In genomic region chr3:153396581-153396980, GRCh38 we compare ENCODE assay signal across 25 cellular contexts.
"Had no signal": no experiment of that assay in that cellular context is flagged by ENCODE, and none has a peak within 500 bp of the region (broad histone marks: within the 10 kb centered on the region; RNA-seq: fewer than 3 reads in every experiment).

No MANE protein-coding gene starts in this region.

- DNase-seq: activated CD4-positive, alpha-beta T cell treated with anti-CD3 and anti-CD28 coated beads for 1 hour; activated CD4-positive, alpha-beta T cell treated with anti-CD3 and anti-CD28 coated beads, Interleukin-2, amount 50 U/mL, for 1 hour; activated CD8-positive, alpha-beta memory T cell treated with anti-CD3 and anti-CD28 coated beads for 24 hours; activated CD8-positive, alpha-beta memory T cell treated with anti-CD3 and anti-CD28 coated beads, Interleukin-2, amount 50 U/mL, for 4 hours; activated naive CD4-positive, alpha-beta T cell treated with Interleukin-2 at 50 U/mL for 16 hours; activated naive CD8-positive, alpha-beta T cell treated with anti-CD3 and anti-CD28 coated beads for 36 hours; activated T-cell treated with anti-CD3 and anti-CD28 coated beads, Interleukin-2, amount 50 U/mL, for 48 hours; esophagus squamous epithelium; gastrocnemius medialis; hippocampal formation; kidney glomerular epithelial cell; left ventricle myocardium superior; mammary epithelial cell; midbrain; small intestine; stimulated activated CD4-positive, alpha-beta T cell treated with anti-CD3 and anti-CD28 coated beads, Interleukin-2, amount 100 ng/mL, for 24 hours; testis; trophoblast cell; WERI-Rb-1 had no signal

- H3K27me3 ChIP-seq: esophagus squamous epithelium, gastrocnemius medialis, neutrophil, testis, vagina had no signal

- H3K27me3 Mint-ChIP-seq: activated naive CD8-positive, alpha-beta T cell treated with anti-CD3 and anti-CD28 coated beads for 36 hours; natural killer cell treated with Interleukin-12 subunit alpha and Interleukin-12 subunit beta and Interleukin-15 and Interleukin-18, amount 100 ng/mL, for 72 hours had no signal

- H3K4me3 Mint-ChIP-seq: activated naive CD8-positive, alpha-beta T cell treated with anti-CD3 and anti-CD28 coated beads for 36 hours; natural killer cell treated with Interleukin-12 subunit alpha and Interleukin-12 subunit beta and Interleukin-15 and Interleukin-18, amount 100 ng/mL, for 72 hours; stimulated activated memory B cell treated with anti-CD40 and anti-IgM and Interleukin-4, amounts not matched to agents 10 μg/mL and 1 μg/mL and 100 μg/mL, for 72 hours had no signal

- H3K4me1 ChIP-seq: gastrocnemius medialis, testis had no signal

- H3K9me3 ChIP-seq: gastrocnemius medialis, neutrophil, testis had no signal

- H3K27ac ChIP-seq: coronary artery, esophagus squamous epithelium, gastrocnemius medialis, neutrophil, testis, vagina, WERI-Rb-1 had no signal

- ATAC-seq: gastrocnemius medialis; left ventricle myocardium superior; natural killer cell treated with Interleukin-12 subunit alpha and Interleukin-12 subunit beta and Interleukin-15 and Interleukin-18, amount 100 ng/mL, for 72 hours; sciatic nerve; stimulated activated memory B cell treated with anti-CD40 and anti-IgM and Interleukin-4, amounts not matched to agents 10 μg/mL and 1 μg/mL and 100 μg/mL, for 72 hours had no signal

- H3K36me3 ChIP-seq: esophagus squamous epithelium, gastrocnemius medialis, neutrophil, vagina, WERI-Rb-1 had no signal

- H3K4me3 ChIP-seq: coronary artery, esophagus squamous epithelium, gastrocnemius medialis, testis, vagina had no signal

- H3K27ac Mint-ChIP-seq: activated naive CD8-positive, alpha-beta T cell treated with anti-CD3 and anti-CD28 coated beads for 36 hours; natural killer cell treated with Interleukin-12 subunit alpha and Interleukin-12 subunit beta and Interleukin-15 and Interleukin-18, amount 100 ng/mL, for 72 hours; stimulated activated memory B cell treated with anti-CD40 and anti-IgM and Interleukin-4, amounts not matched to agents 10 μg/mL and 1 μg/mL and 100 μg/mL, for 72 hours had no signal
